In genomic region chr5:64592942-64593341, GRCh38 we compare ENCODE assay signal across 35 cellular contexts.
"Had no signal": no experiment of that assay in that cellular context is flagged by ENCODE, and none has a peak within 500 bp of the region (broad histone marks: within the 10 kb centered on the region; RNA-seq: fewer than 3 reads in every experiment).

No MANE protein-coding gene starts in this region.

- H3K27me3 ChIP-seq: adrenal gland, body of pancreas, brain microvascular endothelial cell, breast epithelium had no signal

- H3K36me3 ChIP-seq: adrenal gland, brain microvascular endothelial cell, breast epithelium had no signal

- FAIRE-seq: astrocyte, TTC549 had no signal

- ATAC-seq: activated CD4-positive, CD25-positive, alpha-beta regulatory T cell treated with anti-CD3 and anti-CD28 coated beads, Interleukin-2, amount 50 U/mL, for 24 hours; activated CD8-positive, alpha-beta T cell treated with anti-CD3 and anti-CD28 coated beads for 36 hours; activated naive CD4-positive, alpha-beta T cell treated with anti-CD3 and anti-CD28 coated beads, Interleukin-2, amount 50 U/mL, for 72 hours; activated T-cell treated with anti-CD3 and anti-CD28 coated beads, Interleukin-2, amount 50 U/mL, for 4 hours; activated T-cell treated with anti-CD3 and anti-CD28 coated beads, Interleukin-2, amount 50 U/mL, for 72 hours; activated T-helper 17 cell treated with anti-CD3 and anti-CD28 coated beads, Interleukin-2, amount 50 U/mL, for 72 hours; body of pancreas had no signal

- H3K4me1 ChIP-seq: adrenal gland, body of pancreas, breast epithelium had no signal

- DNase-seq: activated CD4-positive, alpha-beta memory T cell treated with anti-CD3 and anti-CD28 coated beads for 36 hours; activated CD4-positive, alpha-beta T cell treated with anti-CD3 and anti-CD28 coated beads for 1 hour; activated CD4-positive, alpha-beta T cell treated with anti-CD3 and anti-CD28 coated beads for 4 hours; activated CD4-positive, alpha-beta T cell treated with anti-CD3 and anti-CD28 coated beads, Interleukin-2, amount 10 ng/mL, durations not matched to agents 24 days and 14 days; activated CD4-positive, alpha-beta T cell treated with anti-CD3 and anti-CD28 coated beads, Interleukin-2, amount 50 U/mL, for 1 hour; activated CD4-positive, alpha-beta T cell treated with anti-CD3 and anti-CD28 coated beads, Interleukin-2, amount 50 U/mL, for 4 hours; activated CD4-positive, CD25-positive, alpha-beta regulatory T cell; activated CD8-positive, alpha-beta memory T cell treated with anti-CD3 and anti-CD28 coated beads, Interleukin-2, amount 50 U/mL, for 4 hours; activated CD8-positive, alpha-beta T cell treated with anti-CD3 and anti-CD28 coated beads for 36 hours; activated effector memory CD4-positive, alpha-beta T cell treated with anti-CD3 and anti-CD28 coated beads, Interleukin-2, amount 50 U/mL, for 16 hours; activated gamma-delta T cell treated with Interleukin-2 at 50 U/mL for 16 hours; activated naive CD4-positive, alpha-beta T cell; activated naive CD4-positive, alpha-beta T cell treated with anti-CD3 and anti-CD28 coated beads for 36 hours; activated naive CD4-positive, alpha-beta T cell treated with anti-CD3 and anti-CD28 coated beads, Interleukin-2, amount 50 U/mL, for 16 hours; activated naive CD8-positive, alpha-beta T cell treated with anti-CD3 and anti-CD28 coated beads for 36 hours; activated T-cell treated with anti-CD3 and anti-CD28 coated beads for 4 hours; activated T-cell treated with anti-CD3 and anti-CD28 coated beads, Interleukin-2, amount 50 U/mL, for 1 hour; activated T-cell treated with anti-CD3 and anti-CD28 coated beads, Interleukin-2, amount 50 U/mL, for 4 hours; activated T-cell treated with anti-CD3 and anti-CD28 coated beads, Interleukin-2, amount 50 U/mL, for 72 hours; adrenal gland; amniotic stem cell; aorta; body of pancreas; brain microvascular endothelial cell; central memory CD4-positive, alpha-beta T cell; T-helper 1 cell; T-helper 2 cell; T-helper 9 cell had no signal

- H3K9me3 ChIP-seq: adrenal gland, body of pancreas, breast epithelium had no signal

- H3K27ac ChIP-seq: adrenal gland, body of pancreas, brain microvascular endothelial cell, breast epithelium, VCaP had no signal

- H3K4me3 ChIP-seq: adrenal gland, body of pancreas, breast epithelium had no signal
